Comparison of ENCODE assay signal across 12 cellular contexts in genomic region chr7:45593121-45593541, GRCh38. TPM values are rescaled to one million over a fixed set of nuclear protein-coding genes. Genes with fewer than 3 reads are reported as not detected.
DNase-seq lines count a peak whose midpoint lies in the region.
"Had no signal": no experiment of that assay in that cellular context is flagged by ENCODE, and none has a peak within 500 bp of the region (broad histone marks: within the 10 kb centered on the region; RNA-seq: fewer than 3 reads in every experiment).

No MANE protein-coding gene starts in this region.

- H3K36me3 Mint-ChIP-seq in activated CD4-positive, alpha-beta memory T cell treated with anti-CD3 and anti-CD28 coated beads, Interleukin-2, amount 10 ng/mL, durations not matched to agents 7 days and 5 days (ENCODE audit: low read depth) = no peaks in the 10 kb centered on the region
- H3K36me3 Mint-ChIP-seq: CD14-positive monocyte had no signal

- no peak overlapping the region for H3K4me3 ChIP-seq in H7 (ENCODE audit: insufficient read depth, low read depth, low read length)
- H3K4me3 ChIP-seq: PC-9 had no signal

- H3K27ac Mint-ChIP-seq in activated CD4-positive, alpha-beta memory T cell treated with anti-CD3 and anti-CD28 coated beads, Interleukin-2, amount 10 ng/mL, durations not matched to agents 7 days and 5 days = no peak overlapping the region
- H3K27ac Mint-ChIP-seq: CD14-positive monocyte had no signal

- H3K4me3 Mint-ChIP-seq in activated CD4-positive, alpha-beta memory T cell treated with anti-CD3 and anti-CD28 coated beads, Interleukin-2, amount 10 ng/mL, durations not matched to agents 7 days and 5 days = no peak overlapping the region
- H3K4me3 Mint-ChIP-seq: CD14-positive monocyte had no signal

- no peaks in the 10 kb centered on the region for H3K36me3 ChIP-seq in H7 (replicated peaks; ENCODE audit: control insufficient read depth, insufficient read depth, low read length)

- POLR2A ChIA-PET in activated CD4-positive, alpha-beta memory T cell treated with anti-CD3 and anti-CD28 coated beads, Interleukin-2, amount 10 ng/mL, durations not matched to agents 7 days and 5 days (lab: Charles Lee) = no interaction called here

- no peaks in the 10 kb centered on the region for H3K4me1 Mint-ChIP-seq in activated CD4-positive, alpha-beta memory T cell treated with anti-CD3 and anti-CD28 coated beads, Interleukin-2, amount 10 ng/mL, durations not matched to agents 7 days and 5 days
- H3K4me1 Mint-ChIP-seq: CD14-positive monocyte had no signal

- CTCF ChIA-PET in activated CD4-positive, alpha-beta memory T cell treated with anti-CD3 and anti-CD28 coated beads, Interleukin-2, amount 10 ng/mL, durations not matched to agents 7 days and 5 days (lab: Charles Lee) = no interaction called here

- no peaks in the 10 kb centered on the region for H3K27me3 Mint-ChIP-seq in activated CD4-positive, alpha-beta memory T cell treated with anti-CD3 and anti-CD28 coated beads, Interleukin-2, amount 10 ng/mL, durations not matched to agents 7 days and 5 days

- peak; percentile 11 for DNase-seq in H7
- DNase-seq in activated CD4-positive, alpha-beta memory T cell treated with anti-CD3 and anti-CD28 coated beads, Interleukin-2, amount 10 ng/mL, durations not matched to agents 7 days and 5 days = peak; percentile 8
- DNase-seq in islet precursor cell = peak; percentile 25
- peak; percentile 66 for DNase-seq in posterior vena cava (ENCODE audit: low spot score)
- no peak for DNase-seq in DMS153 treated with DMSO at 0.1 percent for 48 hours (lab: John Stamatoyannopoulos, UW; ENCODE audit: unreplicated experiment)
- DNase-seq in activated CD4-positive, alpha-beta T cell treated with anti-CD3 and anti-CD28 coated beads for 4 hours = no peak
- no peak for DNase-seq in NCI-H187 treated with DMSO at 0.1 percent for 48 hours (lab: John Stamatoyannopoulos, UW)
- DNase-seq: DMS 273 treated with DMSO at 0.1 percent for 48 hours, NCI-H1092, NCI-H524, PC-9 had no signal

- intact Hi-C loops in posterior vena cava (cut with DNase I) = no loop called here

- no peaks in the 10 kb centered on the region for H3K9me3 Mint-ChIP-seq in activated CD4-positive, alpha-beta memory T cell treated with anti-CD3 and anti-CD28 coated beads, Interleukin-2, amount 10 ng/mL, durations not matched to agents 7 days and 5 days

- no peaks in the 10 kb centered on the region for H3K27me3 ChIP-seq in H7 (ENCODE audit: control insufficient read depth, insufficient read depth, low read length)

RNA-seq across cellular contexts. Expression of gene ADCY1, which starts 19.0 kb away (rescaled TPM):
- 5.6 and 8.1 TPM in 2 replicates for total RNA-seq in H7 (2014; rRNA removed; shearing (Covaris generic))
- 1 to 10 TPM; 3.9 to 4.3 TPM for total RNA-seq in activated CD4-positive, alpha-beta memory T cell treated with anti-CD3 and anti-CD28 coated beads, Interleukin-2, amount 10 ng/mL, durations not matched to agents 7 days and 5 days
- 10 to 100 TPM; 13.7 to 14.7 TPM for total RNA-seq in posterior vena cava
- total RNA-seq: PC-9 had no signal

Comparison
In these comparisons a context has a peak if more than half of its experiments do, and no peak if none do; other contexts are left out.
1. DNase-seq: peak in H7 (single experiment), activated CD4-positive, alpha-beta memory T cell treated with anti-CD3 and anti-CD28 coated beads, Interleukin-2, amount 10 ng/mL, durations not matched to agents 7 days and 5 days (single experiment), islet precursor cell (single experiment) and posterior vena cava (single experiment); none in DMS153 treated with DMSO at 0.1 percent for 48 hours (single experiment), activated CD4-positive, alpha-beta T cell treated with anti-CD3 and anti-CD28 coated beads for 4 hours (0 of 2) and NCI-H187 treated with DMSO at 0.1 percent for 48 hours (single experiment).